In the genomic region with DNA sequence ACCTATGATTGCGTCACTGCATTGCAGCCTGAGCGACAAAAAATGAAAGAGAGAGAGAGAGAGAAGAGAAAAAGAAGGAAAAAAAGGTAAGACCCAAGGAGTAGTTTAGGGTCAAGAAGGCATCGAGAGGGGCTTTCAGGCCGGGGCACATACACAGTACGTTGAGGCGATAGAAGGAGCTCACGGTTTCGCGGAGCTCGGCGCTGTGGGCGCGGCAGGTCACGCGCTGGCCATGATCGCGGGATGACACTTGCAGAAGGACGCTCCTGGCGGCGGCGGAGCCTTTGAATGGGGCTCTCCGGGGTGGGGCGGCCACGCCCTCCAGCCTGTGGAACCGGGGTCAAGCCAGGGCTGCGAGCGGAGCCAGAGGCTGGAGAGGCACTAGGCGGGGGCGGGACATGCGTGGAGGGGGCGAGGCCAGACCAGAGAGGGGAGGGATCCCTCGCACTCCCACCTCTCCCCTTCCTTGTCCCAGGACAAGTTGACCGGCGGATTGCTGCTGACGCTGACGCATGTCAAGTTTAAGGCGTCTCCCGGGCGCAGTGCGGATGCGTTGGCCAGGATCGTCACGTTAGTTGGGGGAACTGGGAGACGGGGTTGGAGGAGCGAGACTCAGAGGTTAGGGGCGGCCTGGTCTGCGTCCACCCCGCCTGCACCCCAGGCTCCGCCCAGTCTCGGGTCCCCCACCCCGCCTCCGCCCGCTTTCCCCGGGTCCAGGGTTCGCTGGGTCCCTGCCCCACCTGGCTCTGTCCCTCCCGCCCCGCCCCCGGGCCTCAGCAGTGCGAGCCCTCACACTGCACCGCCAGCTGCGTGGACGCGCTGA, we compare ENCODE assay signal across 6 cellular contexts. TPM values are rescaled to one million over a fixed set of nuclear protein-coding genes. Genes with fewer than 3 reads are reported as not detected.
A peak's percentile ranks its signal among the peaks of the same experiment; 100 is the strongest.
DNase-seq lines count a peak whose midpoint lies in the region; ATAC-seq and TF ChIP-seq lines count a peak whose summit lies in the region.

No MANE protein-coding gene starts in this region.

- no peak for TF ChIP-seq POLR2A in tibial nerve (IDR thresholded peaks at IDR 0.05)

- H3K27me3 ChIP-seq in CD8-positive, alpha-beta T cell (ENCODE audit: insufficient read depth, low read length) = peaks cover 32% of the 10 kb centered on the region
- H3K27me3 ChIP-seq in tibial nerve = peaks cover 2 to 74% of the 10 kb centered on the region in 2 donors

- H3K36me3 ChIP-seq in CD8-positive, alpha-beta T cell (ENCODE audit: insufficient read depth, low read length) = no peaks in the 10 kb centered on the region
- no peaks in the 10 kb centered on the region for H3K36me3 ChIP-seq in tibial nerve

- POLR2A ChIA-PET in CD8-positive, alpha-beta T cell (lab: Charles Lee) = no interaction called here
- POLR2A ChIA-PET in T-cell (lab: Charles Lee) = no interaction called here

- intact Hi-C loops in CD8-positive, alpha-beta T cell (cut with DNase I, micrococcal nuclease) = no loop called here

- H3K4me1 Mint-ChIP-seq in CD8-positive, alpha-beta T cell (ENCODE audit: low read depth) = peaks cover 18% of the 10 kb centered on the region
- peaks cover 20 to 25% (median 22%) of the 10 kb centered on the region in 3 donors for H3K4me1 Mint-ChIP-seq in T-cell

- no peaks in the 10 kb centered on the region for H3K36me3 Mint-ChIP-seq in CD8-positive, alpha-beta T cell
- no peaks in the 10 kb centered on the region for H3K36me3 Mint-ChIP-seq in T-cell

- H3K4me3 ChIP-seq in CD8-positive, alpha-beta T cell (ENCODE audit: low read depth, low read length) = no peak overlapping the region
- H3K4me3 ChIP-seq in tibial nerve = peak overlapping the region in 2 of 4 donors; percentile 7 to 18

- CTCF ChIA-PET in CD8-positive, alpha-beta T cell (lab: Charles Lee) = no interaction called here
- CTCF ChIA-PET in T-cell (lab: Charles Lee) = no interaction called here

- TF ChIP-seq CTCF in CD8-positive, alpha-beta T cell (IDR thresholded peaks at IDR 0.05) = no peak
- no peak for TF ChIP-seq CTCF in tibial nerve (IDR thresholded peaks at IDR 0.05)

- DNase-seq in CD8-positive, alpha-beta T cell = no peak
- no peak for DNase-seq in T-cell
- peak; percentile 31 for DNase-seq in kidney tubule cell (ENCODE audit: low spot score)
- DNase-seq in tibial nerve (ENCODE audit: low spot score in 2 of 2) = no peak
- no peak for DNase-seq in hippocampal formation (lab: John Stamatoyannopoulos, UW)

- peak overlapping the region; percentile 79 for H3K4me3 Mint-ChIP-seq in CD8-positive, alpha-beta T cell
- H3K4me3 Mint-ChIP-seq in T-cell = peak overlapping the region; percentile 56 to 82 (median 59)

- H3K9me3 Mint-ChIP-seq in CD8-positive, alpha-beta T cell = no peaks in the 10 kb centered on the region
- H3K9me3 Mint-ChIP-seq in T-cell = peaks cover 0 to 5% (median 0%) of the 10 kb centered on the region in 3 donors

- H3K27ac Mint-ChIP-seq in CD8-positive, alpha-beta T cell = no peak overlapping the region
- no peak overlapping the region for H3K27ac Mint-ChIP-seq in T-cell

- 6 to 7% methylated on average over 33 to 38 of the region's 63 CpGs for WGBS in tibial nerve, 2 donors

- no peak for TF ChIP-seq EP300 in tibial nerve (IDR thresholded peaks at IDR 0.05)

- no peak overlapping the region for H3K27ac ChIP-seq in CD8-positive, alpha-beta T cell (ENCODE audit: low read depth, low read length)
- no peak overlapping the region for H3K27ac ChIP-seq in tibial nerve

- H3K4me1 ChIP-seq in CD8-positive, alpha-beta T cell (ENCODE audit: insufficient read depth, low read length) = peaks cover 7% of the 10 kb centered on the region
- H3K4me1 ChIP-seq in tibial nerve = peaks cover 0 to 22% (median 9%) of the 10 kb centered on the region in 4 donors

- H3K9me3 ChIP-seq in CD8-positive, alpha-beta T cell (ENCODE audit: low read length) = no peaks in the 10 kb centered on the region
- peaks cover 0 to 18% (median 0%) of the 10 kb centered on the region in 4 donors for H3K9me3 ChIP-seq in tibial nerve

- peaks cover 58% of the 10 kb centered on the region for H3K27me3 Mint-ChIP-seq in CD8-positive, alpha-beta T cell (ENCODE audit: low read depth)
- H3K27me3 Mint-ChIP-seq in T-cell = peaks cover 46 to 72% of the 10 kb centered on the region in 2 donors

- ATAC-seq in CD8-positive, alpha-beta T cell = peak; percentile 23
- ATAC-seq in T-cell (replicated peaks in 1 of 4) = peak; percentile 31 to 54 (median 41)
- no peak for ATAC-seq in GM21423 (IDR thresholded peaks at IDR 0.05; ENCODE audit: unreplicated experiment)

RNA-seq across cellular contexts. Expression of a gene that starts 6.9 kb away (rescaled TPM):
- under 1 TPM in 1 of 2 experiments, not detected in 1; 0.46 TPM for total RNA-seq in CD8-positive, alpha-beta T cell
- under 1 TPM in 2 of 5 donors, not detected in 3; 0.06 to 0.33 TPM for total RNA-seq in T-cell
- total RNA-seq in tibial nerve = not detected

RNA-seq across cellular contexts. Expression of a gene that starts 11.3 kb away (rescaled TPM):
- under 1 TPM; 0.49 to 0.69 TPM for total RNA-seq in CD8-positive, alpha-beta T cell
- total RNA-seq in T-cell (under 1 TPM; 0.16 to 0.28 (median 0.25) TPM), tibial nerve (under 1 TPM in 1 of 4 donors, not detected in 3; 0.44 TPM)

RNA-seq across cellular contexts. Expression of a gene that starts 22.9 kb away (rescaled TPM):
- total RNA-seq in CD8-positive, alpha-beta T cell = not detected
- total RNA-seq in T-cell (1 to 10 TPM in 1 of 5 donors, under 1 TPM in 3, not detected in 1; 0.15 to 1.3 (median 0.33) TPM), tibial nerve (10 to 100 TPM in 2 of 4 donors, 1 to 10 TPM in 2; 8.7 to 19.7 (median 10.7) TPM)

RNA-seq across cellular contexts. Expression of a gene that starts 32.8 kb away (rescaled TPM):
- total RNA-seq in CD8-positive, alpha-beta T cell = not detected
- not detected for total RNA-seq in T-cell
- total RNA-seq in tibial nerve = not detected

RNA-seq across cellular contexts. Expression of a gene that starts 54.9 kb away (rescaled TPM):
- 10 to 100 TPM; 39.4 to 40.2 TPM for total RNA-seq in CD8-positive, alpha-beta T cell
- total RNA-seq in T-cell = 10 to 100 TPM; 45.1 to 78.3 (median 51.4) TPM
- total RNA-seq in tibial nerve = 10 to 100 TPM; 15.1 to 23.8 (median 21.8) TPM

Comparison
In these comparisons a context has a peak if more than half of its experiments do, and no peak if none do; other contexts are left out.
1. RNA of a gene that starts 22.9 kb away (total RNA-seq): 8.7 to 19.7 TPM in tibial nerve; not detected in CD8-positive, alpha-beta T cell and 0.15 to 1.3 TPM in T-cell; every median in the first group is over 4 times any median in the second.